ENCODE assay signal across 14 cellular contexts in the genomic region with DNA sequence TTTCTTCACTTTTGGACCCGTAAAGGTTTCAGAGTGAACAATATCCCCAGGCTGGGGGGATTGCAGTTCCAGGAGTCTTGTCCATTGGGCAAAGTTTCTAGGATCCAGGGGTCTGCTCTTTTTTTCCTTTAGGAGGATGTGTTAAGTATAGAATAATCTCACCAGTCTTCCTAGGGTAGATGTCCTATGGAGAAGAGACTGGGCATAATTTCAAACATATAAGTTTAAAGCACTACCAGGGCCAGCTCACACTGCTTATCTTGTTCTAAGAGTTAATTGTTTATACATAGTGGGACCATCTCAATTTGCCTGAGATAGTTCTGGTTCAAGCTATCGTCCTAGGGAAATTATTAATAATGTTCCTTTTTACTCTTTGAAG. TPM values are rescaled to one million over a fixed set of nuclear protein-coding genes. Genes with fewer than 3 reads are reported as not detected.
DNase-seq lines count a peak whose midpoint lies in the region; ATAC-seq and TF ChIP-seq lines count a peak whose summit lies in the region.
"Had no signal": no experiment of that assay in that cellular context is flagged by ENCODE, and none has a peak within 500 bp of the region (broad histone marks: within the 10 kb centered on the region; RNA-seq: fewer than 3 reads in every experiment).

No MANE protein-coding gene starts in this region.

- H3F3A ChIP-seq in DOHH2 (ENCODE audit: control insufficient read depth, insufficient read depth): no peaks in the 10 kb centered on the region

- H3K36me3 ChIP-seq in DOHH2 (ENCODE audit: control insufficient read depth, low read length) (peaks cover 25% of the 10 kb centered on the region), OCI-LY7 (ENCODE audit: insufficient read depth, low read length) (no peaks in the 10 kb centered on the region)

- H3K79me2 ChIP-seq in DOHH2 (ENCODE audit: control insufficient read depth, low read length) (peaks cover 22% of the 10 kb centered on the region), OCI-LY7 (ENCODE audit: insufficient read depth, low read depth, low read length) (no peaks in the 10 kb centered on the region; the same call in 1 of the 2 replicates)

- H3K36me3 Mint-ChIP-seq in chondrocyte (ENCODE audit: low read depth): no peaks in the 10 kb centered on the region
- H3K36me3 Mint-ChIP-seq in stimulated activated memory B cell treated with anti-CD40 and anti-IgM and Interleukin-4, amounts not matched to agents 10 μg/mL and 1 μg/mL and 100 μg/mL, for 72 hours: no peaks in the 10 kb centered on the region

- no peaks in the 10 kb centered on the region for H4K20me1 ChIP-seq in DOHH2 (ENCODE audit: control insufficient read depth, insufficient read depth, low read depth, low read length)
- H4K20me1 ChIP-seq in OCI-LY7 (ENCODE audit: insufficient read depth, low read length): no peaks in the 10 kb centered on the region

- CTCF ChIA-PET in OCI-LY7 (lab: Charles Lee; ENCODE audit: unreplicated experiment): interaction anchor here (1.1 kb wide), 2 partner anchors 89 to 171 kb away, joined by 3 read pairs; no protein-coding TSS in a partner anchor

- H3K27me3 ChIP-seq in DOHH2 (ENCODE audit: control insufficient read depth, low read length): no peaks in the 10 kb centered on the region

- DNase-seq in OCI-LY7 (ENCODE audit: low spot score): no peak
- no peak for DNase-seq in chondrocyte (ENCODE audit: low spot score)
- no peak for DNase-seq in occipital lobe (lab: John Stamatoyannopoulos, UW)
- DNase-seq in NCI-H146 (lab: John Stamatoyannopoulos, UW): no peak
- DNase-seq in MV-4-11 (lab: John Stamatoyannopoulos, UW): no peak
- DNase-seq: cerebellar nuclear complex; NCI-H1105; NCI-H524; stimulated activated CD4-positive, alpha-beta T cell treated with anti-CD3 and anti-CD28 coated beads, Interleukin-4, amount 100 ng/mL, for 4 hours had no signal

- no TSS peak for BruUV-seq in OCI-LY7 (replicated peaks; lab: Mats Ljungman, UMichigan)

- peak overlapping the region; percentile 60 for H3K27ac Mint-ChIP-seq in chondrocyte (ENCODE audit: unreplicated experiment)
- H3K27ac Mint-ChIP-seq in stimulated activated memory B cell treated with anti-CD40 and anti-IgM and Interleukin-4, amounts not matched to agents 10 μg/mL and 1 μg/mL and 100 μg/mL, for 72 hours: peak overlapping the region; percentile 88

- intact Hi-C loops in OCI-LY7 (cut with micrococcal nuclease; ENCODE audit: unreplicated experiment): no loop called here

- no peak overlapping the region for H3K4me3 Mint-ChIP-seq in chondrocyte (ENCODE audit: unreplicated experiment)
- no peak overlapping the region for H3K4me3 Mint-ChIP-seq in stimulated activated memory B cell treated with anti-CD40 and anti-IgM and Interleukin-4, amounts not matched to agents 10 μg/mL and 1 μg/mL and 100 μg/mL, for 72 hours

- H3K9me2 ChIP-seq in DOHH2 (replicated peaks; ENCODE audit: control insufficient read depth, low read length) (no peaks in the 10 kb centered on the region), OCI-LY7 (ENCODE audit: insufficient read depth, low read length) (no peaks in the 10 kb centered on the region)

- H3K4me1 ChIP-seq in DOHH2 (ENCODE audit: control insufficient read depth, low read length): peaks cover 55% of the 10 kb centered on the region
- peaks cover 60% of the 10 kb centered on the region for H3K4me1 ChIP-seq in OCI-LY7 (ENCODE audit: insufficient read depth, low read length, poor library complexity, severe bottlenecking)

- H2AFZ ChIP-seq in OCI-LY7 (ENCODE audit: low read length): peak overlapping the region; percentile 25; the same call in 1 of the 2 replicates

- POLR2A ChIA-PET in OCI-LY7 (lab: Charles Lee): interaction anchor here (0.6 to 3.5 kb wide), 4 partner anchors 9 to 177 kb away, joined by 3 to 30 read pairs (median 6); no protein-coding TSS in a partner anchor

- H3K27ac ChIP-seq in DOHH2 (ENCODE audit: low read depth, low read length) (peak overlapping the region; percentile 53), OCI-LY7 (ENCODE audit: low read depth, low read length, poor library complexity, severe bottlenecking) (peak overlapping the region; percentile 35)
- H3K27ac ChIP-seq: VCaP had no signal

- ATAC-seq in stimulated activated memory B cell treated with anti-CD40 and anti-IgM and Interleukin-4, amounts not matched to agents 10 μg/mL and 1 μg/mL and 100 μg/mL, for 72 hours: no peak

- TF ChIP-seq CTCF in DOHH2 (IDR thresholded peaks at IDR 0.05; ENCODE audit: low read depth, low read length, poor library complexity, severe bottlenecking) (no peak), OCI-LY7 (conservative IDR thresholded peaks at IDR 0.05; ENCODE audit: low read length) (no peak), chondrocyte (IDR thresholded peaks at IDR 0.05) (no peak)

- H3K27me3 Mint-ChIP-seq in chondrocyte (ENCODE audit: low read depth): no peaks in the 10 kb centered on the region
- no peaks in the 10 kb centered on the region for H3K27me3 Mint-ChIP-seq in stimulated activated memory B cell treated with anti-CD40 and anti-IgM and Interleukin-4, amounts not matched to agents 10 μg/mL and 1 μg/mL and 100 μg/mL, for 72 hours

- no peaks in the 10 kb centered on the region for H3K9me3 Mint-ChIP-seq in chondrocyte (ENCODE audit: low read depth)
- H3K9me3 Mint-ChIP-seq in stimulated activated memory B cell treated with anti-CD40 and anti-IgM and Interleukin-4, amounts not matched to agents 10 μg/mL and 1 μg/mL and 100 μg/mL, for 72 hours: no peaks in the 10 kb centered on the region

- H3K4me2 ChIP-seq in DOHH2 (ENCODE audit: low read length) (peak overlapping the region; percentile 35), OCI-LY7 (ENCODE audit: low read length) (peak overlapping the region; percentile 18; the same call in 1 of the 2 replicates)

- H3K4me1 Mint-ChIP-seq in chondrocyte (ENCODE audit: low read depth): peaks cover 36% of the 10 kb centered on the region
- H3K4me1 Mint-ChIP-seq in stimulated activated memory B cell treated with anti-CD40 and anti-IgM and Interleukin-4, amounts not matched to agents 10 μg/mL and 1 μg/mL and 100 μg/mL, for 72 hours: peaks cover 58% of the 10 kb centered on the region

- H3K9me3 ChIP-seq in DOHH2 (ENCODE audit: control insufficient read depth, insufficient read depth, low read length): no peaks in the 10 kb centered on the region
- no peaks in the 10 kb centered on the region for H3K9me3 ChIP-seq in OCI-LY7 (ENCODE audit: low read length)

- peak overlapping the region; percentile 32 for H3K4me3 ChIP-seq in DOHH2 (ENCODE audit: low read length)
- H3K4me3 ChIP-seq in OCI-LY7 (ENCODE audit: low read depth, low read length, poor library complexity, severe bottlenecking): no peak overlapping the region

RNA-seq across cellular contexts. Expression of a gene that starts 1.2 kb away (rescaled TPM):
- total RNA-seq in OCI-LY7 (2014; rRNA removed; shearing (Covaris generic)): 37.1 and 50.6 TPM in 2 replicates
- 88.7 and 95.4 TPM in 2 replicates for total RNA-seq in OCI-LY7 (2022)
- total RNA-seq in chondrocyte: not detected in 3 replicates
- total RNA-seq in occipital lobe: 0.47 TPM
- total RNA-seq: lung microvascular endothelial cell, pulmonary artery endothelial cell had no signal

RNA-seq across cellular contexts. Expression of a gene that starts 28.3 kb away (rescaled TPM):
- total RNA-seq in OCI-LY7 (2014; rRNA removed; shearing (Covaris generic)): 34.4 and 39.9 TPM in 2 replicates
- total RNA-seq in OCI-LY7 (2022) (9.8 and 13.5 TPM in 2 replicates), chondrocyte (0.25 TPM in 1 of 3 replicates, not detected in the others), occipital lobe (0.94 TPM)

Comparison
In these comparisons a context has a peak if more than half of its experiments do, and no peak if none do; other contexts are left out.
1. RNA of a gene that starts 1.2 kb away (total RNA-seq): 37.1 to 95.4 TPM in OCI-LY7; 0.47 TPM in occipital lobe (single experiment) and not detected in chondrocyte; every median in the first group is over 10 times any median in the second.